In the genomic region with DNA sequence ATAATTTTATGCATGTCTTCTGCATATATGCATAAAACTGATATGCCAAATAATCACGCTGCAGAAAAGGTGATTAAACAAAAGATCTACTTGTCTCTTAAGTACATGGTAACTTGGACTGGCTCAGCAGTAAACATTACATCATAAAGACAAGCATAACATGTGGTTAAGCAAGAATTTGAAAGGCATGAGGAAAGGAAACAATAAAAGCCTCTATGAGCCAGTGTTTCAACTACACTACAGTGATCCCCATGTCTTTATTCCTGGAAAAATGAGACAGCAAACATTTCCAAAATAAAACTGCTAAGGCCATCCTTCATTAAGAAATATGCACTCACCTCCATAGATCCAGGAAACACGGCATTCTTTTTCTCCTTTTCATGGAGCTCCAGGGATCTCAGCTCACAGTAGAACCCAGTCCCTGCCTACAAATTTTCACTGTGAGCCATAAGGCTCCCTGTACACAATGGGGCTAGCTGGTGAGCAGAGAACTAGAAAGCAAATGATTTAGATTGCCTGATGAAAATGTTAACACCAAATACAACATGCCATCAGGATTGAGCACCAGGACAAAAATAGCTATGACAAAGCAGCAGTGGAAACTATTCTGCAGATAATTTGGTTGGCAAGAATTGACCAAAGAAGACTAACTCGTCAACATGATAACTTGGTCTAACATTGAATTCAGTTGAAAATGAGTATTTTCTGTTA, we compare ENCODE assay signal across 1 cellular context.
TF ChIP-seq lines count a peak whose summit lies in the region.

No MANE protein-coding gene starts in this region.

TF ChIP-seq in endothelial cell of umbilical vein, 7 proteins besides CTCF, POLR2A, EP300 and RAD21 (continued from another document):
- TF ChIP-seq, protein P1, sequence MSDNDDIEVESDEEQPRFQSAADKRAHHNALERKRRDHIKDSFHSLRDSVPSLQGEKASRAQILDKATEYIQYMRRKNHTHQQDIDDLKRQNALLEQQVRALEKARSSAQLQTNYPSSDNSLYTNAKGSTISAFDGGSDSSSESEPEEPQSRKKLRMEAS (IDR thresholded peaks at IDR 0.05; ENCODE audit: insufficient read depth, insufficient read length) = no peak
- no peak for TF ChIP-seq GATA2 (IDR thresholded peaks at IDR 0.05; ENCODE audit: insufficient read depth, insufficient read length, low read depth, low read length)
